ENCODE assay signal across 20 cellular contexts in the genomic region with DNA sequence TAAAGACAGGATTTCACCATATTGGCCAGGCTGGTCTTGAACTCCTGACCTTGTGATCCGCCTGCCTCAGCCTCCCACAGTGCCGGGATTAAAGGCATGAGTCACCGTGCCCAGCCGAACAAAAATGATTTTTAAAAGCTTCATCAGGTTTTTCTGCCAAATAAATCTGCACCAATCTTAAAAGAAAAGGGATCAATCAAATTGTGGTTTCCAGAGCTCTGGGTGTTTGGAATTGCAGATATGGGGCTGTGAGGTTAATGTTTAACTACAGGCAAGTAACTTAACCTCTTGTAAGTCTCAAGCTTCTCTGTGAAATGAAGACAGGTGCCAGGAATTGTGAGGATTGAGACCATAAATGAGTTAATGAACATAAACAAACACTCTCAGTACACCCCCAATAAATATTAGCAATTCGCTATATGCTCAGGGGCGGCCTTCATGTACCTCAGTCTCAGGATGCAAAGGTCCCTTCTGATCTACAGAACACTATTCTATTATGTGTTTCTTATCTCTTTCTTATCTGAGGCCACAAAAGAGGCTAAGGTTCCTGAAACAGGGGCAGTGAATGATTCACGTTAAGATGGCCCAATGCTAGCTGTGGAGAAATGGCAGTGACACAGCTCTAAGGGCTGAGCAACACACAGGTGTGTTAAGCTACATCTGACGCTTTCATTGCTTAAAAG. TPM values are rescaled to one million over a fixed set of nuclear protein-coding genes. Genes with fewer than 3 reads are reported as not detected.
DNase-seq lines count a peak whose midpoint lies in the region; ATAC-seq, FAIRE-seq and TF ChIP-seq lines count a peak whose summit lies in the region.
"Had no signal": no experiment of that assay in that cellular context is flagged by ENCODE, and none has a peak within 500 bp of the region (broad histone marks: within the 10 kb centered on the region; RNA-seq: fewer than 3 reads in every experiment).

No MANE protein-coding gene starts in this region.

- intact Hi-C loops in Calu3 (cut with micrococcal nuclease; ENCODE audit: unreplicated experiment): loop anchor here (2.0 kb wide), 1 partner anchor 357 kb away; no protein-coding TSS in a partner anchor
- intact Hi-C loops in left ventricle myocardium inferior (cut with micrococcal nuclease): no loop called here

- H3K4me1 ChIP-seq in left ventricle myocardium inferior: peaks cover 11% of the 10 kb centered on the region
- H3K4me1 ChIP-seq: sigmoid colon had no signal

- no peak overlapping the region for H3K27ac ChIP-seq in left ventricle myocardium inferior (replicated peaks)
- H3K27ac ChIP-seq: HL-60, KMS-11, sigmoid colon had no signal

- no peak for TF ChIP-seq POLR2A in H54 (IDR thresholded peaks at IDR 0.05; ENCODE audit: low read depth, low read length)

- no peak for FAIRE-seq in H54 (lab: Jason Lieb, UNC)
- FAIRE-seq: colon, endothelial cell of umbilical vein, GM18507 had no signal

- no peaks in the 10 kb centered on the region for H3K27me3 Mint-ChIP-seq in Calu3 (ENCODE audit: unreplicated experiment)

- CTCF ChIA-PET in Calu3 (lab: Charles Lee): interaction anchor here (0.6 to 0.9 kb wide), 4 partner anchors 17 to 409 kb away, joined by 3 to 4 read pairs (median 3); no protein-coding TSS in a partner anchor

- DNase-seq in Calu3: peak; percentile 66
- DNase-seq in SW480 (ENCODE audit: low spot score): peak; percentile 15
- DNase-seq in fibroblast of villous mesenchyme (ENCODE audit: low read depth): peak; percentile 16
- peak; percentile 67 for DNase-seq in mucosa of gallbladder (ENCODE audit: low spot score)
- DNase-seq in left ventricle myocardium inferior: no peak
- DNase-seq in stimulated activated effector memory CD8-positive, alpha-beta T cell treated with anti-CD3 and anti-CD28 coated beads, Interleukin-12 subunit alpha, Interleukin-12 subunit beta, amount 100 ng/mL, for 72 hours (ENCODE audit: low spot score in 2 of 2): no peak
- DNase-seq in H54 (ENCODE audit: insufficient read length, low spot score): no peak
- DNase-seq: DMS153, gastrocnemius medialis, midbrain, NCI-H1417 treated with DMSO at 0.1 percent for 48 hours, NCI-H226, sigmoid colon, T-helper 1 cell had no signal

- H3K4me3 ChIP-seq in fibroblast of villous mesenchyme (ENCODE audit: low read depth, low read length) (no peak overlapping the region), left ventricle myocardium inferior (no peak overlapping the region)
- H3K4me3 ChIP-seq: gastrocnemius medialis, sigmoid colon had no signal

- BruUV-seq in Calu3 (replicated peaks; lab: Mats Ljungman, UMichigan): no TSS peak

- no peak for ATAC-seq in GM21825 (IDR thresholded peaks at IDR 0.05; ENCODE audit: unreplicated experiment)
- no peak for ATAC-seq in stimulated activated effector memory CD8-positive, alpha-beta T cell treated with anti-CD3 and anti-CD28 coated beads, Interleukin-12 subunit alpha, Interleukin-12 subunit beta, amount 100 ng/mL, for 72 hours
- ATAC-seq: gastrocnemius medialis had no signal

- no peaks in the 10 kb centered on the region for H3K27me3 ChIP-seq in left ventricle myocardium inferior (ENCODE audit: low read depth)
- H3K27me3 ChIP-seq: gastrocnemius medialis, sigmoid colon had no signal

- peaks cover 25% of the 10 kb centered on the region for H3K36me3 ChIP-seq in left ventricle myocardium inferior

- H3K4me1 Mint-ChIP-seq in Calu3 (ENCODE audit: low read depth, unreplicated experiment): peaks cover 36% of the 10 kb centered on the region
- H3K4me1 Mint-ChIP-seq in stimulated activated effector memory CD8-positive, alpha-beta T cell treated with anti-CD3 and anti-CD28 coated beads, Interleukin-12 subunit alpha, Interleukin-12 subunit beta, amount 100 ng/mL, for 72 hours: peaks cover 39% of the 10 kb centered on the region

- TF ChIP-seq CTCF in Calu3 (IDR thresholded peaks at IDR 0.05; ENCODE audit: unreplicated experiment) (no peak), fibroblast of villous mesenchyme (IDR thresholded peaks at IDR 0.05; ENCODE audit: insufficient read depth, low read depth, low read length) (no peak), left ventricle myocardium inferior (IDR thresholded peaks at IDR 0.05; ENCODE audit: borderline replicate concordance) (no peak)

- no peaks in the 10 kb centered on the region for H3K9me3 ChIP-seq in left ventricle myocardium inferior (replicated peaks)
- H3K9me3 ChIP-seq: gastrocnemius medialis, sigmoid colon had no signal

- H3K36me3 Mint-ChIP-seq in Calu3 (ENCODE audit: insufficient read depth, unreplicated experiment): peaks cover 45% of the 10 kb centered on the region
- peaks cover 35% of the 10 kb centered on the region for H3K36me3 Mint-ChIP-seq in stimulated activated effector memory CD8-positive, alpha-beta T cell treated with anti-CD3 and anti-CD28 coated beads, Interleukin-12 subunit alpha, Interleukin-12 subunit beta, amount 100 ng/mL, for 72 hours

- no peaks in the 10 kb centered on the region for H3K9me3 Mint-ChIP-seq in Calu3 (ENCODE audit: low read depth, unreplicated experiment)
- H3K9me3 Mint-ChIP-seq in stimulated activated effector memory CD8-positive, alpha-beta T cell treated with anti-CD3 and anti-CD28 coated beads, Interleukin-12 subunit alpha, Interleukin-12 subunit beta, amount 100 ng/mL, for 72 hours: no peaks in the 10 kb centered on the region

- peak overlapping the region; percentile 87 for H3K27ac Mint-ChIP-seq in Calu3 (ENCODE audit: unreplicated experiment)
- H3K27ac Mint-ChIP-seq in stimulated activated effector memory CD8-positive, alpha-beta T cell treated with anti-CD3 and anti-CD28 coated beads, Interleukin-12 subunit alpha, Interleukin-12 subunit beta, amount 100 ng/mL, for 72 hours: no peak overlapping the region

- peak overlapping the region; percentile 46 for H3K4me3 Mint-ChIP-seq in Calu3 (ENCODE audit: low read depth, unreplicated experiment)
- no peak overlapping the region for H3K4me3 Mint-ChIP-seq in stimulated activated effector memory CD8-positive, alpha-beta T cell treated with anti-CD3 and anti-CD28 coated beads, Interleukin-12 subunit alpha, Interleukin-12 subunit beta, amount 100 ng/mL, for 72 hours

RNA-seq across cellular contexts. Expression of a gene that starts 7.1 kb away (rescaled TPM):
- total RNA-seq in Calu3 (2022) (44.5 and 52.7 TPM in 2 replicates), fibroblast of villous mesenchyme (41.6 and 53.1 TPM in 2 replicates), mucosa of gallbladder (39.3 TPM), left ventricle myocardium inferior (56.7 TPM)

Comparison
In these comparisons a context has a peak if more than half of its experiments do, and no peak if none do; other contexts are left out.
1. DNase-seq: peak in Calu3 (single experiment), SW480 (single experiment), fibroblast of villous mesenchyme (single experiment) and mucosa of gallbladder (single experiment); none in left ventricle myocardium inferior (single experiment), stimulated activated effector memory CD8-positive, alpha-beta T cell treated with anti-CD3 and anti-CD28 coated beads, Interleukin-12 subunit alpha, Interleukin-12 subunit beta, amount 100 ng/mL, for 72 hours (0 of 2) and H54 (single experiment).